ENCODE assay signal across 18 cellular contexts in genomic region chr4:26239796-26240195, GRCh38.
A peak's percentile ranks its signal among the peaks of the same experiment; 100 is the strongest.
DNase-seq lines count a peak whose midpoint lies in the region; ATAC-seq and TF ChIP-seq lines count a peak whose summit lies in the region.
"Had no signal": no experiment of that assay in that cellular context is flagged by ENCODE, and none has a peak within 500 bp of the region (broad histone marks: within the 10 kb centered on the region; RNA-seq: fewer than 3 reads in every experiment).

No MANE protein-coding gene starts in this region.

- no peaks in the 10 kb centered on the region for H3K27me3 Mint-ChIP-seq in CD4-positive, alpha-beta T cell

- H3K27me3 ChIP-seq in left ventricle myocardium inferior (ENCODE audit: low read depth): peaks cover 13% of the 10 kb centered on the region
- H3K27me3 ChIP-seq in CD4-positive, alpha-beta T cell (ENCODE audit: control insufficient read depth, insufficient read depth, low read length): no peaks in the 10 kb centered on the region

- intact Hi-C loops in left ventricle myocardium inferior (cut with micrococcal nuclease): no loop called here
- intact Hi-C loops in left cardiac atrium (cut with DNase I): no loop called here
- intact Hi-C loops in CD4-positive, alpha-beta T cell (cut with DNase I, micrococcal nuclease): no loop called here

- no peaks in the 10 kb centered on the region for H3K36me3 ChIP-seq in left ventricle myocardium inferior

- H3K4me1 Mint-ChIP-seq in CD4-positive, alpha-beta T cell (ENCODE audit: low read depth): no peaks in the 10 kb centered on the region
- H3K4me1 Mint-ChIP-seq: natural killer cell had no signal

- H3K9me3 ChIP-seq in left ventricle myocardium inferior (replicated peaks): peaks cover 4% of the 10 kb centered on the region
- H3K9me3 ChIP-seq in CD4-positive, alpha-beta T cell (ENCODE audit: control insufficient read depth, low read length): no peaks in the 10 kb centered on the region

- no peaks in the 10 kb centered on the region for H3K9me3 Mint-ChIP-seq in CD4-positive, alpha-beta T cell
- H3K9me3 Mint-ChIP-seq: natural killer cell had no signal

- DNase-seq in left ventricle myocardium inferior (no peak), left cardiac atrium (no peak), foreskin fibroblast (peak; percentile 28 to 58), pons (ENCODE audit: low spot score) (peak; percentile 58), DMS53 (lab: John Stamatoyannopoulos, UW) (no peak), GDM1 (lab: John Stamatoyannopoulos, UW) (no peak)
- DNase-seq in stimulated activated CD4-positive, alpha-beta T cell treated with anti-CD3 and anti-CD28 coated beads, Interleukin-15, amount 100 ng/mL, for 24 hours: no peak
- DNase-seq in CD4-positive, alpha-beta T cell: no peak
- DNase-seq: 8988T; activated CD4-positive, CD25-positive, alpha-beta regulatory T cell treated with anti-CD3 and anti-CD28 coated beads, Interleukin-2, amount 50 U/mL, for 72 hours; activated effector memory CD4-positive, alpha-beta T cell treated with Interleukin-2 at 50 U/mL for 16 hours; cerebellar nuclear complex; natural killer cell; NCI-H2107; NCI-H524 treated with DMSO at 0.1 percent for 48 hours; OCI-M1; stimulated activated CD4-positive, alpha-beta T cell treated with anti-CD3 and anti-CD28 coated beads, Interleukin-2, amount 100 ng/mL, for 48 hours had no signal

- TF ChIP-seq CTCF in left ventricle myocardium inferior (IDR thresholded peaks at IDR 0.05; ENCODE audit: borderline replicate concordance) (no peak), foreskin fibroblast (IDR thresholded peaks at IDR 0.05; ENCODE audit: low read depth, low read length) (no peak)
- TF ChIP-seq CTCF in CD4-positive, alpha-beta T cell (IDR thresholded peaks at IDR 0.05): no peak

- H3K4me1 ChIP-seq in left ventricle myocardium inferior: peaks cover 9% of the 10 kb centered on the region

- no peaks in the 10 kb centered on the region for H3K36me3 Mint-ChIP-seq in CD4-positive, alpha-beta T cell (ENCODE audit: low read depth)
- H3K36me3 Mint-ChIP-seq: natural killer cell had no signal

- CTCF ChIA-PET in CD4-positive, alpha-beta T cell (lab: Charles Lee): no interaction called here

- H3K27ac ChIP-seq in left ventricle myocardium inferior (replicated peaks): peak overlapping the region; percentile 24
- no peak overlapping the region for H3K27ac ChIP-seq in CD4-positive, alpha-beta T cell (ENCODE audit: low read depth, low read length)
- H3K27ac ChIP-seq: KMS-11 had no signal

- no peak overlapping the region for H3K27ac Mint-ChIP-seq in CD4-positive, alpha-beta T cell
- H3K27ac Mint-ChIP-seq: natural killer cell had no signal

- no peak for ATAC-seq in left cardiac atrium
- ATAC-seq in CD4-positive, alpha-beta T cell (ENCODE audit: poor library complexity): no peak
- ATAC-seq: natural killer cell had no signal

- no peak overlapping the region for H3K4me3 Mint-ChIP-seq in CD4-positive, alpha-beta T cell
- H3K4me3 Mint-ChIP-seq: natural killer cell had no signal

- POLR2A ChIA-PET in CD4-positive, alpha-beta T cell (lab: Charles Lee): no interaction called here

- H3K4me3 ChIP-seq in left ventricle myocardium inferior: no peak overlapping the region
- no peak overlapping the region for H3K4me3 ChIP-seq in foreskin fibroblast (ENCODE audit: low read depth in 1 of 2, low read length in 2 of 2)

Comparison
In these comparisons a context has a peak if more than half of its experiments do, and no peak if none do; other contexts are left out.
1. DNase-seq: peak in foreskin fibroblast (2 of 2) and pons (single experiment); none in left ventricle myocardium inferior (single experiment), left cardiac atrium (single experiment), DMS53 (single experiment), stimulated activated CD4-positive, alpha-beta T cell treated with anti-CD3 and anti-CD28 coated beads, Interleukin-15, amount 100 ng/mL, for 24 hours (single experiment), CD4-positive, alpha-beta T cell (0 of 10) and GDM1 (single experiment).